ENCODE assay signal across 9 cellular contexts in genomic region chr4:81421346-81422218, GRCh38. TPM values are rescaled to one million over a fixed set of nuclear protein-coding genes. Genes with fewer than 3 reads are reported as not detected.
A peak's percentile ranks its signal among the peaks of the same experiment; 100 is the strongest.
DNase-seq lines count a peak whose midpoint lies in the region; ATAC-seq, FAIRE-seq and TF ChIP-seq lines count a peak whose summit lies in the region.
"Had no signal": no experiment of that assay in that cellular context is flagged by ENCODE, and none has a peak within 500 bp of the region (broad histone marks: within the 10 kb centered on the region; RNA-seq: fewer than 3 reads in every experiment).

No MANE protein-coding gene starts in this region.

- no peak overlapping the region for H3K9ac ChIP-seq in H1 (replicated peaks in 1 of 4; ENCODE audit: extremely low read depth in 1 of 4, low read depth in 3 of 4, low read length in 3 of 4)

- H3K4ac ChIP-seq in H1 (replicated peaks; ENCODE audit: insufficient read length, low read depth, low read length) = no peak overlapping the region

- no peak overlapping the region for H2BK120ac ChIP-seq in H1 (replicated peaks; ENCODE audit: low read depth, low read length)

- H3K36me3 ChIP-seq in H1 (ENCODE audit: control insufficient read depth in 2 of 4, insufficient read depth in 4 of 4, low read length in 3 of 4) = no peaks in the 10 kb centered on the region

- no peak overlapping the region for H3K23ac ChIP-seq in H1 (ENCODE audit: insufficient read length)

- no peak overlapping the region for H4K8ac ChIP-seq in H1 (ENCODE audit: extremely low read depth, insufficient read depth, low read length)

- CTCF ChIA-PET in H1 (lab: Charles Lee; ENCODE audit: partially characterized antibody) = interaction anchor here (0.9 to 1.6 kb wide), 3 partner anchors 13 to 279 kb away, joined by 3 to 5 read pairs (median 4); no protein-coding TSS in a partner anchor

- TF ChIP-seq POLR2A in H1 (IDR thresholded peaks at IDR 0.05; ENCODE audit: control extremely low read depth in 1 of 2, low read depth in 2 of 2, low read length in 2 of 2) = no peak

- H2BK20ac ChIP-seq in H1 (ENCODE audit: low read length) = no peak overlapping the region

- no peak overlapping the region for H2AFZ ChIP-seq in H1 (ENCODE audit: low read length)

- TF ChIP-seq CTCF in H1 (IDR thresholded peaks at IDR 0.05; ENCODE audit: control extremely low read depth in 1 of 3, insufficient read depth in 1 of 3, low read depth in 1 of 3, low read length in 3 of 3) = no peak

- no peak overlapping the region for H3K4me3 ChIP-seq in H1 (ENCODE audit: extremely low read depth in 1 of 4, insufficient read depth in 2 of 4, low read depth in 3 of 4, low read length in 4 of 4)
- H3K4me3 ChIP-seq: BLaER1 treated with 17β-estradiol and CSF1 and Interleukin-3, amounts not matched to agents 10 nM and 100 nM had no signal

- H3K4me1 ChIP-seq in H1 (replicated peaks in 1 of 4; ENCODE audit: control insufficient read depth in 3 of 4, insufficient read depth in 4 of 4, low read length in 3 of 4) = peaks cover 4 to 20% (median 16%) of the 10 kb centered on the region in 4 experiments; a peak in 6 of 7 replicates

- no peaks in the 10 kb centered on the region for H3K79me1 ChIP-seq in H1 (ENCODE audit: low read depth, low read length)

- POLR2A ChIA-PET in H1 (lab: Charles Lee; ENCODE audit: partially characterized antibody) = no interaction called here

- no peaks in the 10 kb centered on the region for H3K9me3 ChIP-seq in H1 (ENCODE audit: insufficient read depth in 2 of 2, low read depth in 1 of 2, low read length in 1 of 2)
- H3K9me3 ChIP-seq: BLaER1 treated with 17β-estradiol and CSF1 and Interleukin-3, amounts not matched to agents 10 nM and 100 nM had no signal

- no peaks in the 10 kb centered on the region for H3K27me3 ChIP-seq in H1 (replicated peaks in 1 of 4; ENCODE audit: control insufficient read depth in 3 of 4, extremely low read depth in 1 of 4, insufficient read depth in 3 of 4, low read length in 3 of 4)
- H3K27me3 ChIP-seq: BLaER1 treated with 17β-estradiol and CSF1 and Interleukin-3, amounts not matched to agents 10 nM and 100 nM had no signal

- H3K4me2 ChIP-seq in H1 (ENCODE audit: insufficient read depth in 1 of 2, low read depth in 2 of 2, low read length in 2 of 2) = no peak overlapping the region

- peak; percentile 63 for ATAC-seq in activated naive CD8-positive, alpha-beta T cell treated with anti-CD3 and anti-CD28 coated beads, Interleukin-2, amount 50 U/mL, for 24 hours
- ATAC-seq in HG02981 (IDR thresholded peaks at IDR 0.05; ENCODE audit: unreplicated experiment) = peak; percentile 99

- no peak overlapping the region for H2BK12ac ChIP-seq in H1 (ENCODE audit: low read depth, low read length)

- H3K14ac ChIP-seq in H1 (ENCODE audit: insufficient read length) = no peak overlapping the region

- TF ChIP-seq EP300 in H1 (IDR thresholded peaks at IDR 0.05; ENCODE audit: borderline replicate concordance in 1 of 2, low read depth in 2 of 2, low read length in 2 of 2) = no peak

- DNase-seq in activated naive CD8-positive, alpha-beta T cell treated with anti-CD3 and anti-CD28 coated beads, Interleukin-2, amount 50 U/mL, for 24 hours = no peak
- no peak for DNase-seq in activated naive CD8-positive, alpha-beta T cell treated with anti-CD3 and anti-CD28 coated beads for 36 hours
- DNase-seq in NCI-H2227 (lab: John Stamatoyannopoulos, UW; ENCODE audit: unreplicated experiment) (peak; percentile 45), H1 (ENCODE audit: low read depth in 1 of 2, low spot score in 2 of 2) (no peak), stromal cell of bone marrow (ENCODE audit: low read depth) (peak; percentile 5), NCI-H1048 (lab: John Stamatoyannopoulos, UW) (no peak), NCI-H524 treated with DMSO at 0.1 percent for 48 hours (lab: John Stamatoyannopoulos, UW) (no peak)

- H2AK5ac ChIP-seq in H1 (ENCODE audit: low read depth, low read length) = no peak overlapping the region

- H3K36me3 Mint-ChIP-seq in activated naive CD8-positive, alpha-beta T cell treated with anti-CD3 and anti-CD28 coated beads, Interleukin-2, amount 50 U/mL, for 24 hours (ENCODE audit: low read depth) = peaks cover 9% of the 10 kb centered on the region
- peaks cover 4% of the 10 kb centered on the region for H3K36me3 Mint-ChIP-seq in activated naive CD8-positive, alpha-beta T cell treated with anti-CD3 and anti-CD28 coated beads for 36 hours

- H3K27ac ChIP-seq in H1 (ENCODE audit: low read depth, low read length) = no peak overlapping the region

- H3K27me3 Mint-ChIP-seq in activated naive CD8-positive, alpha-beta T cell treated with anti-CD3 and anti-CD28 coated beads, Interleukin-2, amount 50 U/mL, for 24 hours = no peaks in the 10 kb centered on the region
- H3K27me3 Mint-ChIP-seq in activated naive CD8-positive, alpha-beta T cell treated with anti-CD3 and anti-CD28 coated beads for 36 hours = no peaks in the 10 kb centered on the region

- no peaks in the 10 kb centered on the region for H4K20me1 ChIP-seq in H1 (replicated peaks in 1 of 2; ENCODE audit: control insufficient read depth in 1 of 2, insufficient read depth in 2 of 2, low read length in 2 of 2)

- TF ChIP-seq RAD21 in H1 (IDR thresholded peaks at IDR 0.05 in 1 of 2, conservative IDR thresholded peaks at IDR 0.05 in 1 of 2; ENCODE audit: low read depth in 2 of 2, low read length in 2 of 2) = no peak

- H3K4me1 Mint-ChIP-seq in activated naive CD8-positive, alpha-beta T cell treated with anti-CD3 and anti-CD28 coated beads, Interleukin-2, amount 50 U/mL, for 24 hours = peaks cover 11% of the 10 kb centered on the region
- H3K4me1 Mint-ChIP-seq in activated naive CD8-positive, alpha-beta T cell treated with anti-CD3 and anti-CD28 coated beads for 36 hours = peaks cover 6% of the 10 kb centered on the region

- H3K79me2 ChIP-seq in H1 (ENCODE audit: control insufficient read depth in 1 of 2, insufficient read depth in 2 of 2, low read length in 2 of 2) = no peaks in the 10 kb centered on the region

- H3K27ac Mint-ChIP-seq in activated naive CD8-positive, alpha-beta T cell treated with anti-CD3 and anti-CD28 coated beads, Interleukin-2, amount 50 U/mL, for 24 hours = peak overlapping the region; percentile 34
- no peak overlapping the region for H3K27ac Mint-ChIP-seq in activated naive CD8-positive, alpha-beta T cell treated with anti-CD3 and anti-CD28 coated beads for 36 hours

- no peak overlapping the region for H3K56ac ChIP-seq in H1 (replicated peaks; ENCODE audit: insufficient read length, low read depth, low read length)

- peak overlapping the region; percentile 42 for H4K5ac ChIP-seq in H1 (ENCODE audit: insufficient read length, low read depth, low read length)

- peak; percentile 19 for FAIRE-seq in H1 (lab: Jason Lieb, UNC)

- H3K9me3 Mint-ChIP-seq in activated naive CD8-positive, alpha-beta T cell treated with anti-CD3 and anti-CD28 coated beads, Interleukin-2, amount 50 U/mL, for 24 hours = no peaks in the 10 kb centered on the region
- no peaks in the 10 kb centered on the region for H3K9me3 Mint-ChIP-seq in activated naive CD8-positive, alpha-beta T cell treated with anti-CD3 and anti-CD28 coated beads for 36 hours

- no peaks in the 10 kb centered on the region; the same call in 1 of the 2 replicates for H3K23me2 ChIP-seq in H1 (ENCODE audit: low read depth, low read length)

- H3K18ac ChIP-seq in H1 (ENCODE audit: extremely low read depth, low read length) = no peak overlapping the region

- no peak overlapping the region for H4K91ac ChIP-seq in H1 (replicated peaks; ENCODE audit: insufficient read length, low read length)

- H3K4me3 Mint-ChIP-seq in activated naive CD8-positive, alpha-beta T cell treated with anti-CD3 and anti-CD28 coated beads, Interleukin-2, amount 50 U/mL, for 24 hours = no peak overlapping the region
- H3K4me3 Mint-ChIP-seq in activated naive CD8-positive, alpha-beta T cell treated with anti-CD3 and anti-CD28 coated beads for 36 hours = no peak overlapping the region

- H2BK15ac ChIP-seq in H1 (ENCODE audit: low read length) = no peak overlapping the region

- H2BK5ac ChIP-seq in H1 (ENCODE audit: low read depth, low read length) = no peak overlapping the region; the same call in 1 of the 2 replicates

- WGBS in H1 (ENCODE audit: extremely low coverage in 1 of 2, insufficient coverage in 1 of 2, insufficient read length in 1 of 2, insufficient replicate concordance in 2 of 2, low coverage in 1 of 2, low lambda C conversion rate in 2 of 2, missing lambda C conversion rate in 1 of 2), 2 experiments = 82% methylated on average over 6 of the region's 6 CpGs; no CpG with 5 or more reads in 1 of the 2 experiments

TF ChIP-seq in H1, 55 proteins besides CTCF, POLR2A, EP300 and RAD21:
- TF ChIP-seq HDAC2 (IDR thresholded peaks at IDR 0.05; ENCODE audit: borderline replicate concordance in 1 of 2, low read depth in 2 of 2, low read length in 2 of 2) (no peak), ASH2L (IDR thresholded peaks at IDR 0.05; ENCODE audit: low read length) (no peak), GABPA (IDR thresholded peaks at IDR 0.05; ENCODE audit: borderline replicate concordance, insufficient read depth, low read length) (no peak), FOSL1 (IDR thresholded peaks at IDR 0.05; ENCODE audit: insufficient read depth, low read depth, low read length) (no peak)
- TF ChIP-seq, protein P1, sequence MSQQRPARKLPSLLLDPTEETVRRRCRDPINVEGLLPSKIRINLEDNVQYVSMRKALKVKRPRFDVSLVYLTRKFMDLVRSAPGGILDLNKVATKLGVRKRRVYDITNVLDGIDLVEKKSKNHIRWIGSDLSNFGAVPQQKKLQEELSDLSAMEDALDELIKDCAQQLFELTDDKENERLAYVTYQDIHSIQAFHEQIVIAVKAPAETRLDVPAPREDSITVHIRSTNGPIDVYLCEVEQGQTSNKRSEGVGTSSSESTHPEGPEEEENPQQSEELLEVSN (IDR thresholded peaks at IDR 0.05) = peak; percentile 62; the same call in 1 of the 2 replicates
TF ChIP-seq in H1: peak in this region for 1.

RNA-seq across cellular contexts. Expression of gene RASGEF1B, which starts 50.1 kb away (rescaled TPM):
- 1 to 10 TPM; 6.7 to 6.9 TPM for total RNA-seq in activated naive CD8-positive, alpha-beta T cell treated with anti-CD3 and anti-CD28 coated beads for 36 hours
- total RNA-seq in H1 (2021; fragmentation: NEBNext Ultra II Directional; extraction: Animal tissue kit (Norgen Biotek cat#: 25700)) = 4.6 and 4.7 TPM in 2 replicates
- polyA plus RNA-seq in H1 (2011; rRNA removed) = 1.2 and 1.6 TPM in 2 replicates
- 1.4 TPM for polyA plus RNA-seq in H1 (2011; cell fraction: cytosol; rRNA removed)
- 3.3 TPM for polyA plus RNA-seq in H1 (2011; cell fraction: nucleus; rRNA removed)
- 2.1 to 3.4 TPM (median 2.5 TPM) in 4 replicates for polyA plus RNA-seq in H1 (2012, experiment 1 of 2)
- 1.0 TPM for polyA plus RNA-seq in H1 (2012, experiment 2 of 2)
- polyA plus RNA-seq in H1 (2013, experiment 1 of 2) = 2.8 TPM
- polyA plus RNA-seq in H1 (2013, experiment 2 of 2) = 2.4 TPM
- polyA minus RNA-seq in H1 (2011; rRNA and poly(A)+ RNA removed) = 6.9 and 7.9 TPM in 2 replicates
- polyA minus RNA-seq in H1 (2011; cell fraction: cytosol; rRNA and poly(A)+ RNA removed) = 3.0 TPM
- 13.1 TPM for polyA minus RNA-seq in H1 (2011; cell fraction: nucleus; rRNA and poly(A)+ RNA removed)

Comparison
In these comparisons a context has a peak if more than half of its experiments do, and no peak if none do; other contexts are left out.
1. DNase-seq: peak in NCI-H2227 (single experiment) and stromal cell of bone marrow (single experiment); none in activated naive CD8-positive, alpha-beta T cell treated with anti-CD3 and anti-CD28 coated beads, Interleukin-2, amount 50 U/mL, for 24 hours (single experiment), activated naive CD8-positive, alpha-beta T cell treated with anti-CD3 and anti-CD28 coated beads for 36 hours (single experiment), H1 (0 of 2), NCI-H1048 (single experiment) and NCI-H524 treated with DMSO at 0.1 percent for 48 hours (single experiment).